12 cellular contexts compared by ENCODE assay signal in the genomic region with DNA sequence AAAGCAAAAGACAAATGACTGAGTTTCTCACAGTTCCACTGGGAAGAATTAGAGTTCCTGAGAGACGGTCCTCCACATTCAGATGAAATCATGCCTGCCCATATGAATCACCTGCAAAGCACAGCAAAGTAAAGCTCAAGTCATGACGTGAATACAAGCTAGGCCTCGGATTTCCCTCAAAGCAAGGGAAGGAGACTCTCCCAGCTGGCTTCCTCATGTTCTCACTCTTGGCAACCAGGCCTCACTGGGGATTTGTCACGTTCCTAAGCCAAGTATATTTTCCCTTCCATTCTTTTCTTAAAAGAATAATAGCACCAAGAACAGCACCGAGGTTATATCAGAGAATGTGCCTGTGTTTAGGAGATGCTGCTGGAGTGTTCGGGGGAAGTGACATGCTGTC. TPM values are rescaled to one million over a fixed set of nuclear protein-coding genes. Genes with fewer than 3 reads are reported as not detected.
DNase-seq lines count a peak whose midpoint lies in the region; ATAC-seq and TF ChIP-seq lines count a peak whose summit lies in the region.
"Had no signal": no experiment of that assay in that cellular context is flagged by ENCODE, and none has a peak within 500 bp of the region (broad histone marks: within the 10 kb centered on the region; RNA-seq: fewer than 3 reads in every experiment).

No MANE protein-coding gene starts in this region.

- CTCF ChIA-PET in AG04449 (lab: Yijun Ruan, JAX): interaction anchor here (0.8 to 5.8 kb wide), 13 partner anchors 11 to 123 kb away, joined by 3 to 39 read pairs (median 4); no protein-coding TSS in a partner anchor

- H3K4me3 ChIP-seq in AG04449 (ENCODE audit: low read depth, low read length) (no peak overlapping the region), epithelial cell of esophagus (ENCODE audit: low read length) (no peak overlapping the region)

- DNase-seq in AG04449 (ENCODE audit: low read depth, low spot score): peak; percentile 95
- peak; percentile 57 for DNase-seq in M059J (ENCODE audit: low read depth)
- DNase-seq in epithelial cell of esophagus (ENCODE audit: low read depth): peak; percentile 94
- DNase-seq in medulla oblongata (ENCODE audit: extremely low spot score): peak; percentile 9
- no peak for DNase-seq in anterior cingulate cortex (lab: John Stamatoyannopoulos, UW)
- DNase-seq in UCSD-AML1 (lab: John Stamatoyannopoulos, UW; ENCODE audit: unreplicated experiment): no peak
- DNase-seq: ACHN, NCI-H187 treated with DMSO at 0.1 percent for 48 hours, T-helper 9 cell had no signal

- ATAC-seq in HG02623 (IDR thresholded peaks at IDR 0.05; ENCODE audit: unreplicated experiment) (no peak), HG03442 (IDR thresholded peaks at IDR 0.05; ENCODE audit: unreplicated experiment) (no peak)

- POLR2A ChIA-PET in AG04449 (lab: Yijun Ruan, JAX): interaction anchor here (1.0 kb wide), 2 partner anchors 11 to 46 kb away, joined by 3 to 4 read pairs; no protein-coding TSS in a partner anchor

- TF ChIP-seq CTCF in AG04449 (IDR thresholded peaks at IDR 0.05; ENCODE audit: insufficient read depth, low read length, missing control alignments) (no peak), epithelial cell of esophagus (IDR thresholded peaks at IDR 0.05; ENCODE audit: insufficient read depth, low read depth, low read length, missing control alignments) (no peak)

RNA-seq across cellular contexts. Expression of gene CYP27C1, which starts 47.0 kb away (rescaled TPM):
- 0.96 and 1.7 TPM in 2 replicates for total RNA-seq in M059J (2014; rRNA removed; shearing (Covaris generic))
- total RNA-seq: HT-29 had no signal

Comparison
In these comparisons a context has a peak if more than half of its experiments do, and no peak if none do; other contexts are left out.
1. DNase-seq: peak in AG04449 (single experiment), M059J (single experiment), epithelial cell of esophagus (single experiment) and medulla oblongata (single experiment); none in anterior cingulate cortex (0 of 58) and UCSD-AML1 (single experiment).